In genomic region chr6:139508576-139508975, GRCh38 we compare ENCODE assay signal across 23 cellular contexts.
"Had no signal": no experiment of that assay in that cellular context is flagged by ENCODE, and none has a peak within 500 bp of the region (broad histone marks: within the 10 kb centered on the region; RNA-seq: fewer than 3 reads in every experiment).

No MANE protein-coding gene starts in this region.

- ATAC-seq: activated CD4-positive, CD25-positive, alpha-beta regulatory T cell treated with anti-CD3 and anti-CD28 coated beads, Interleukin-2, amount 50 U/mL, for 24 hours; activated CD8-positive, alpha-beta T cell treated with anti-CD3 and anti-CD28 coated beads for 36 hours; activated T-cell treated with anti-CD3 and anti-CD28 coated beads, Interleukin-2, amount 50 U/mL, for 72 hours; PC-3; T-cell had no signal

- H3K27ac ChIP-seq: adrenal gland had no signal

- H3K4me3 ChIP-seq: adrenal gland, MG63 had no signal

- H3K36me3 ChIP-seq: adrenal gland, MG63 had no signal

- DNase-seq: activated CD4-positive, alpha-beta T cell treated with anti-CD3 and anti-CD28 coated beads for 4 hours; activated CD8-positive, alpha-beta memory T cell treated with anti-CD3 and anti-CD28 coated beads, Interleukin-2, amount 50 U/mL, for 4 hours; activated CD8-positive, alpha-beta T cell treated with anti-CD3 and anti-CD28 coated beads for 36 hours; activated gamma-delta T cell treated with Interleukin-2 at 50 U/mL for 16 hours; activated naive CD4-positive, alpha-beta T cell treated with anti-CD3 and anti-CD28 coated beads, Interleukin-2, amount 50 U/mL, for 16 hours; activated naive CD8-positive, alpha-beta T cell treated with anti-CD3 and anti-CD28 coated beads, Interleukin-2, amount 10 ng/mL, durations not matched to agents 7 days and 5 days; activated T-cell treated with anti-CD3 and anti-CD28 coated beads, Interleukin-2, amount 50 U/mL, for 72 hours; adrenal gland; anterior cingulate cortex; cerebellar nuclear complex; MG63; NCI-H1105 treated with DMSO at 0.1 percent for 48 hours; NCI-H1436 treated with DMSO at 0.1 percent for 48 hours; NCI-H187; NCI-H2081; NCI-H2171; NCI-H2227 treated with DMSO at 0.1 percent for 48 hours; NCI-H524; PC-3; SHP77; T-cell; T-helper 2 cell had no signal

- H3K9me3 ChIP-seq: adrenal gland, MG63 had no signal

- H3K4me1 ChIP-seq: adrenal gland had no signal

- H3K27me3 ChIP-seq: adrenal gland, MG63 had no signal
